Comparison of ENCODE assay signal across 1 cellular context in the genomic region with DNA sequence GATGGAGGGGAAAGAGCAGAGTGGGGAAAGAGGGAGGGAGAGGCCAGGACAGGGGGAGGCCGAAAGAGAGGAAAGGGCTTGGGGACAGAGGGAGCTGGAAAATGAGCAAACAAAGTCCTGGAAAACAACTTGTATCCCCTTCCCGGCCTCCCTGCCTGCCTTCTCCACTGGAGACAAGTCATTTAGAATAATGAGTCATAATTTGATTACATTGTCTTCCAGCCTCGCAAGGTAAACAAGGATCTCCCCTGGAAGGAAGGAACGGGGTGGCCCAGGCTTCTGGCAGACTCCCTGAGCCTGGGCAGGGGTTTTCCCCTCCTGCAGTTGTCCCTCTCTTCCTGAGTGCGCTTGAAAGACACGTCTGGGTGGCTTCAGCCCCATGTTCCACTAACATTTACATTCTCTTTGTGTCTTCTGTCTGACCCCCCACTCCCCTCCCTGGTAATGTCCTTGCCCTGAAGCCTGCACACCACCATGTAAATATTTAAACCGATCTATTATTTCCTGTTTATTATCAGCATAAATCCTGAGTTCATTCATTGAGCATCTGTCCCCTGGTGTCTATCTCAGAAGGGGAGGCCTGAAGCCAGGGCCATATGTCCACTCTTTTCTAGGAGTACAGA.
TF ChIP-seq lines count a peak whose summit lies in the region.

No MANE protein-coding gene starts in this region.

TF ChIP-seq in K562, 482 proteins besides CTCF, POLR2A, EP300 and RAD21:
- TF ChIP-seq ATF3 (IDR thresholded peaks at IDR 0.05), result peak; percentile 79
- 0 out of 2 replicates have a peak, but pooled peaks have one; percentile 31 for TF ChIP-seq ATF3 (CRISPR knock-in tag; conservative IDR thresholded peaks at IDR 0.05)
- peak; percentile 41 to 58; a peak in 2 of 4 replicates for TF ChIP-seq FOXK2 (conservative IDR thresholded peaks at IDR 0.05 in 1 of 2, IDR thresholded peaks at IDR 0.05 in 1 of 2; ENCODE audit: low read depth in 2 of 2)
- TF ChIP-seq JUND (IDR thresholded peaks at IDR 0.05; ENCODE audit: borderline replicate concordance, low read depth, low read length), result peak; percentile 71; the same call in 1 of the 2 replicates
- peak; percentile 64; the same call in 1 of the 3 replicates for TF ChIP-seq JUND (tag; IDR thresholded peaks at IDR 0.05; ENCODE audit: borderline replicate concordance, low read depth, low read length)
- peak; percentile 75 for TF ChIP-seq FOSL1 (tag; conservative IDR thresholded peaks at IDR 0.05)
- 0 out of 2 replicates have a peak, but pooled peaks have one; percentile 15 for TF ChIP-seq ARID1B (IDR thresholded peaks at IDR 0.05)
- TF ChIP-seq, protein P1, sequence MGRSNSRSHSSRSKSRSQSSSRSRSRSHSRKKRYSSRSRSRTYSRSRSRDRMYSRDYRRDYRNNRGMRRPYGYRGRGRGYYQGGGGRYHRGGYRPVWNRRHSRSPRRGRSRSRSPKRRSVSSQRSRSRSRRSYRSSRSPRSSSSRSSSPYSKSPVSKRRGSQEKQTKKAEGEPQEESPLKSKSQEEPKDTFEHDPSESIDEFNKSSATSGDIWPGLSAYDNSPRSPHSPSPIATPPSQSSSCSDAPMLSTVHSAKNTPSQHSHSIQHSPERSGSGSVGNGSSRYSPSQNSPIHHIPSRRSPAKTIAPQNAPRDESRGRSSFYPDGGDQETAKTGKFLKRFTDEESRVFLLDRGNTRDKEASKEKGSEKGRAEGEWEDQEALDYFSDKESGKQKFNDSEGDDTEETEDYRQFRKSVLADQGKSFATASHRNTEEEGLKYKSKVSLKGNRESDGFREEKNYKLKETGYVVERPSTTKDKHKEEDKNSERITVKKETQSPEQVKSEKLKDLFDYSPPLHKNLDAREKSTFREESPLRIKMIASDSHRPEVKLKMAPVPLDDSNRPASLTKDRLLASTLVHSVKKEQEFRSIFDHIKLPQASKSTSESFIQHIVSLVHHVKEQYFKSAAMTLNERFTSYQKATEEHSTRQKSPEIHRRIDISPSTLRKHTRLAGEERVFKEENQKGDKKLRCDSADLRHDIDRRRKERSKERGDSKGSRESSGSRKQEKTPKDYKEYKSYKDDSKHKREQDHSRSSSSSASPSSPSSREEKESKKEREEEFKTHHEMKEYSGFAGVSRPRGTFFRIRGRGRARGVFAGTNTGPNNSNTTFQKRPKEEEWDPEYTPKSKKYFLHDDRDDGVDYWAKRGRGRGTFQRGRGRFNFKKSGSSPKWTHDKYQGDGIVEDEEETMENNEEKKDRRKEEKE (IDR thresholded peaks at IDR 0.05; ENCODE audit: borderline replicate concordance in 1 of 2, control insufficient read depth in 1 of 2, low read depth in 2 of 2, low read length in 1 of 2), result no peak
- TF ChIP-seq SOX6 (IDR thresholded peaks at IDR 0.05), result peak; percentile 37; the same call in 1 of the 2 replicates
- no peak for TF ChIP-seq NKRF (IDR thresholded peaks at IDR 0.05; ENCODE audit: borderline replicate concordance)
- TF ChIP-seq, protein P2, sequence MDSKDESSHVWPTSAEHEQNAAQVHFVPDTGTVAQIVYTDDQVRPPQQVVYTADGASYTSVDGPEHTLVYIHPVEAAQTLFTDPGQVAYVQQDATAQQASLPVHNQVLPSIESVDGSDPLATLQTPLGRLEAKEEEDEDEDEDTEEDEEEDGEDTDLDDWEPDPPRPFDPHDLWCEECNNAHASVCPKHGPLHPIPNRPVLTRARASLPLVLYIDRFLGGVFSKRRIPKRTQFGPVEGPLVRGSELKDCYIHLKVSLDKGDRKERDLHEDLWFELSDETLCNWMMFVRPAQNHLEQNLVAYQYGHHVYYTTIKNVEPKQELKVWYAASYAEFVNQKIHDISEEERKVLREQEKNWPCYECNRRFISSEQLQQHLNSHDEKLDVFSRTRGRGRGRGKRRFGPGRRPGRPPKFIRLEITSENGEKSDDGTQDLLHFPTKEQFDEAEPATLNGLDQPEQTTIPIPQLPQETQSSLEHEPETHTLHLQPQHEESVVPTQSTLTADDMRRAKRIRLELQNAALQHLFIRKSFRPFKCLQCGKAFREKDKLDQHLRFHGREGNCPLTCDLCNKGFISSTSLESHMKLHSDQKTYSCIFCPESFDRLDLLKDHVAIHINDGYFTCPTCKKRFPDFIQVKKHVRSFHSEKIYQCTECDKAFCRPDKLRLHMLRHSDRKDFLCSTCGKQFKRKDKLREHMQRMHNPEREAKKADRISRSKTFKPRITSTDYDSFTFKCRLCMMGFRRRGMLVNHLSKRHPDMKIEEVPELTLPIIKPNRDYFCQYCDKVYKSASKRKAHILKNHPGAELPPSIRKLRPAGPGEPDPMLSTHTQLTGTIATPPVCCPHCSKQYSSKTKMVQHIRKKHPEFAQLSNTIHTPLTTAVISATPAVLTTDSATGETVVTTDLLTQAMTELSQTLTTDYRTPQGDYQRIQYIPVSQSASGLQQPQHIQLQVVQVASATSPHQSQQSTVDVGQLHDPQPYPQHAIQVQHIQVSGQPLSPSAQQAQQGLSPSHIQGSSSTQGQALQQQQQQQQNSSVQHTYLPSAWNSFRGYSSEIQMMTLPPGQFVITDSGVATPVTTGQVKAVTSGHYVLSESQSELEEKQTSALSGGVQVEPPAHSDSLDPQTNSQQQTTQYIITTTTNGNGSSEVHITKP (IDR thresholded peaks at IDR 0.05; ENCODE audit: partially characterized antibody), result peak; percentile 43
- peak in 1 of 2 experiments; percentile 92; a peak in 3 of 4 replicates for TF ChIP-seq FOXA3 (CRISPR knock-in tag; conservative IDR thresholded peaks at IDR 0.05 in 1 of 2, IDR thresholded peaks at IDR 0.05 in 1 of 2)
- TF ChIP-seq HDGF (IDR thresholded peaks at IDR 0.05), result no peak
- TF ChIP-seq SMARCE1 (IDR thresholded peaks at IDR 0.05), result no peak
- no peak for TF ChIP-seq ZNF766 (CRISPR knock-in tag; conservative IDR thresholded peaks at IDR 0.05)
- no peak for TF ChIP-seq ZNF41 (CRISPR knock-in tag; conservative IDR thresholded peaks at IDR 0.05)
- peak; percentile 58; the same call in 1 of the 2 replicates for TF ChIP-seq JUN (IDR thresholded peaks at IDR 0.05; ENCODE audit: borderline replicate concordance, low read depth, low read length)
- no peak for TF ChIP-seq JUN (CRISPR knock-in tag; IDR thresholded peaks at IDR 0.05; ENCODE audit: borderline replicate concordance)
